ENCODE assay signal across 8 cellular contexts in the genomic region with DNA sequence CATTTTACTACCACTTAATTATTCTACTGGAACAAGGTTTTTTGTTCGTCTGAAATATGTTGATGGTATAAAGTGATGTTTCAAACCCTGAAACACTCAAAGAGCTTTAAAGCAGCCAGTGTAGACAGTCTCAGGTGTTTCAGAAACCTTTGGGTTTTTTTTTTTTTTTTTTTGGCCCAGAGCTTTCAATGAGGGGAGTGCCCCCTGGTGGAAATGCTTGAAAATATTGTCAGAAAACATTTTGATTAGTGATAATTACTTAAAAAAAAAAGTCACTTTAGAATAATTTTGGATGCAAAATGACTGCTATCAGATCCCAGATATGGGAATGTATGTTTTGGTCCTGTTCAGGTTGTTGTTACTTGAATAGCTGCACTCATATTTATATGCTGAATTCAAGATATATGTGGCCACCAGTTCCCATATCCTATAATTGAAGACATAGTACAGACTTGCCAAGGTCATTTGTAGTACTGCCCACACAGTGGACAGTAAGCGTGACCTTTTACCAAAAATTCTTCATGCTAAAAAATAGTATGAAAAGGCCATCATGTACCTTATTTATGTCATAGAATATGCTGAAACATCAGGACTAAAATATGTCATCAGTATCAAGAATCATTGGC. TPM values are rescaled to one million over a fixed set of nuclear protein-coding genes. Genes with fewer than 3 reads are reported as not detected.
DNase-seq lines count a peak whose midpoint lies in the region; ATAC-seq and TF ChIP-seq lines count a peak whose summit lies in the region.

No MANE protein-coding gene starts in this region.

- no peaks in the 10 kb centered on the region for H3K9me3 ChIP-seq in left ventricle myocardium inferior (replicated peaks)

- no peaks in the 10 kb centered on the region for H3K27me3 ChIP-seq in left ventricle myocardium inferior (ENCODE audit: low read depth)

- peaks cover 29% of the 10 kb centered on the region for H3K36me3 ChIP-seq in left ventricle myocardium inferior

- no peak for DNase-seq in left ventricle myocardium inferior
- no peak for DNase-seq in left cardiac atrium
- peak; percentile 6 for DNase-seq in NCI-H1105 (lab: John Stamatoyannopoulos, UW)
- peak; percentile 36 for DNase-seq in astrocyte of the hippocampus (ENCODE audit: low read depth, low spot score)
- peak; percentile 12 to 25 for DNase-seq in lung microvascular endothelial cell (ENCODE audit: low read depth in 2 of 2)
- DNase-seq in stimulated activated CD4-positive, alpha-beta T cell treated with anti-CD3 and anti-CD28 coated beads, Interleukin-12 subunit alpha, Interleukin-12 subunit beta, amount 100 ng/mL, for 4 hours = no peak

- TF ChIP-seq CTCF in left ventricle myocardium inferior (IDR thresholded peaks at IDR 0.05; ENCODE audit: borderline replicate concordance) = peak; percentile 65

- H3K27ac ChIP-seq in left ventricle myocardium inferior (replicated peaks) = no peak overlapping the region

- H3K4me3 ChIP-seq in left ventricle myocardium inferior = no peak overlapping the region

- H3K4me1 ChIP-seq in left ventricle myocardium inferior = peaks cover 8% of the 10 kb centered on the region

- intact Hi-C loops in left ventricle myocardium inferior (cut with micrococcal nuclease) (no loop called here), left cardiac atrium (cut with DNase I) (no loop called here)

- ATAC-seq in left cardiac atrium = no peak
- ATAC-seq in HG02973 (IDR thresholded peaks at IDR 0.05; ENCODE audit: unreplicated experiment) = no peak
- no peak for ATAC-seq in HG02623 (IDR thresholded peaks at IDR 0.05; ENCODE audit: unreplicated experiment)

RNA-seq across cellular contexts. Expression of a gene that starts 35.9 kb away (rescaled TPM):
- total RNA-seq in left ventricle myocardium inferior (44.3 TPM), left cardiac atrium (10 to 100 TPM; 28.5 to 33.5 TPM), lung microvascular endothelial cell (3.5 and 4.2 TPM in 2 replicates)

Comparison
In these comparisons a context has a peak if more than half of its experiments do, and no peak if none do; other contexts are left out.
1. DNase-seq: peak in NCI-H1105 (single experiment), astrocyte of the hippocampus (single experiment) and lung microvascular endothelial cell (2 of 2); none in left ventricle myocardium inferior (single experiment), left cardiac atrium (single experiment) and stimulated activated CD4-positive, alpha-beta T cell treated with anti-CD3 and anti-CD28 coated beads, Interleukin-12 subunit alpha, Interleukin-12 subunit beta, amount 100 ng/mL, for 4 hours (single experiment).